10 cellular contexts compared by ENCODE assay signal in genomic region chr1:59272507-59272906, GRCh38. TPM values are rescaled to one million over a fixed set of nuclear protein-coding genes. Genes with fewer than 3 reads are reported as not detected.
DNase-seq lines count a peak whose midpoint lies in the region; ATAC-seq and TF ChIP-seq lines count a peak whose summit lies in the region.
"Had no signal": no experiment of that assay in that cellular context is flagged by ENCODE, and none has a peak within 500 bp of the region (broad histone marks: within the 10 kb centered on the region; RNA-seq: fewer than 3 reads in every experiment).

No MANE protein-coding gene starts in this region.

- no peak overlapping the region for H3K4me3 ChIP-seq in fibroblast of the aortic adventitia (ENCODE audit: low read depth, low read length)
- H3K4me3 ChIP-seq in H7 (ENCODE audit: insufficient read depth, low read depth, low read length): no peak overlapping the region

- no peaks in the 10 kb centered on the region for H3K27me3 ChIP-seq in H7 (ENCODE audit: control insufficient read depth, insufficient read depth, low read length)

- ATAC-seq in GM19372 (IDR thresholded peaks at IDR 0.05; ENCODE audit: low read depth, unreplicated experiment): peak; percentile 67
- peak; percentile 70 for ATAC-seq in HG03460 (IDR thresholded peaks at IDR 0.05; ENCODE audit: unreplicated experiment)
- no peak for ATAC-seq in HG03135 (IDR thresholded peaks at IDR 0.05; ENCODE audit: unreplicated experiment)

- no peak for TF ChIP-seq CTCF in fibroblast of the aortic adventitia (IDR thresholded peaks at IDR 0.05; ENCODE audit: insufficient read depth, low read length)

- DNase-seq in AG08395 (ENCODE audit: low spot score) (peak; percentile 49), fibroblast of the aortic adventitia (ENCODE audit: low read depth) (peak; percentile 69), HK-2 (ENCODE audit: unreplicated experiment) (no peak), H7 (no peak)
- no peak for DNase-seq in stimulated activated naive CD4-positive, alpha-beta T cell (lab: John Stamatoyannopoulos, UW)
- DNase-seq: DND-41, Karpas-422 had no signal

- H3K36me3 ChIP-seq in H7 (replicated peaks; ENCODE audit: control insufficient read depth, insufficient read depth, low read length): no peaks in the 10 kb centered on the region

RNA-seq across cellular contexts. Expression of gene FGGY, which starts 24.4 kb away (rescaled TPM):
- total RNA-seq in fibroblast of the aortic adventitia (ENCODE audit: low replicate concordance): 16.9 and 17.5 TPM in 2 replicates
- 19.2 and 19.4 TPM in 2 replicates for total RNA-seq in H7 (2014; rRNA removed; shearing (Covaris generic))

Comparison
In these comparisons a context has a peak if more than half of its experiments do, and no peak if none do; other contexts are left out.
1. DNase-seq: peak in AG08395 (single experiment) and fibroblast of the aortic adventitia (single experiment); none in HK-2 (single experiment), H7 (single experiment) and stimulated activated naive CD4-positive, alpha-beta T cell (0 of 6).